ENCODE assay signal across 25 cellular contexts in the genomic region with DNA sequence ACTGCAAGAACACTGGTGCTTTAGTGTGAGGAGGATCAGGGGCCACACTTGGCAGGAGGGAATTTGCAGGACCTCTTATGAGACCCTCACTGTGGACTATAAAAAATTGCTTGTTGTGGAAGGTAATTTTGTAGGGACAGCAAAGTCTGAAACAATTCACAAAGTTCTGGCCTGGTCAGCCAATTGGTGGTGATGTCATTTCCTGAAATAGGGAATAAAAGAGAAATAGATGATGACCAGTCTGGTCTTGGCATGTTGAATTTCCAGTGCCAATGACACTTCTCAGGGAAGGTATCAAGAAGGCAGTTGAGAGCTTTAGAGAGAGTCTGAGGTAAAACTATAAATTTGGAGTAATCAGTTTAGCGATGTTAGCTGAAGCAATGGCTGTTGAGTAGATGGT.
"Had no signal": no experiment of that assay in that cellular context is flagged by ENCODE, and none has a peak within 500 bp of the region (broad histone marks: within the 10 kb centered on the region; RNA-seq: fewer than 3 reads in every experiment).

No MANE protein-coding gene starts in this region.

- H3K36me3 Mint-ChIP-seq: activated CD8-positive, alpha-beta memory T cell treated with anti-CD3 and anti-CD28 coated beads, Interleukin-2, amount 10 ng/mL, durations not matched to agents 7 days and 5 days; activated naive CD4-positive, alpha-beta T cell treated with anti-CD3 and anti-CD28 coated beads, Interleukin-2, amount 10 ng/mL, durations not matched to agents 7 days and 5 days; immature natural killer cell; naive thymus-derived CD8-positive, alpha-beta T cell had no signal

- H3K27ac Mint-ChIP-seq: activated CD4-positive, alpha-beta T cell treated with anti-CD3 and anti-CD28 coated beads, Interleukin-2, amount 10 ng/mL, durations not matched to agents 7 days and 5 days; activated CD8-positive, alpha-beta memory T cell treated with anti-CD3 and anti-CD28 coated beads, Interleukin-2, amount 10 ng/mL, durations not matched to agents 7 days and 5 days; activated CD8-positive, alpha-beta T cell treated with anti-CD3 and anti-CD28 coated beads for 36 hours; activated naive CD4-positive, alpha-beta T cell treated with anti-CD3 and anti-CD28 coated beads, Interleukin-2, amount 10 ng/mL, durations not matched to agents 7 days and 5 days; immature natural killer cell; progenitor cell of endocrine pancreas had no signal

- H3K4me3 Mint-ChIP-seq: activated CD4-positive, alpha-beta T cell treated with anti-CD3 and anti-CD28 coated beads, Interleukin-2, amount 10 ng/mL, durations not matched to agents 7 days and 5 days; activated CD8-positive, alpha-beta memory T cell treated with anti-CD3 and anti-CD28 coated beads, Interleukin-2, amount 10 ng/mL, durations not matched to agents 7 days and 5 days; activated CD8-positive, alpha-beta T cell treated with anti-CD3 and anti-CD28 coated beads for 36 hours; activated naive CD4-positive, alpha-beta T cell treated with anti-CD3 and anti-CD28 coated beads, Interleukin-2, amount 10 ng/mL, durations not matched to agents 7 days and 5 days; immature natural killer cell; naive thymus-derived CD8-positive, alpha-beta T cell had no signal

- H3K9me3 Mint-ChIP-seq: immature natural killer cell had no signal

- H3K36me3 ChIP-seq: left lung, spleen, thoracic aorta, upper lobe of left lung, WERI-Rb-1 had no signal

- H2AFZ ChIP-seq: hepatocyte had no signal

- H3K4me1 Mint-ChIP-seq: activated CD4-positive, alpha-beta T cell treated with anti-CD3 and anti-CD28 coated beads, Interleukin-2, amount 10 ng/mL, durations not matched to agents 7 days and 5 days; activated CD8-positive, alpha-beta memory T cell treated with anti-CD3 and anti-CD28 coated beads, Interleukin-2, amount 10 ng/mL, durations not matched to agents 7 days and 5 days; activated naive CD4-positive, alpha-beta T cell treated with anti-CD3 and anti-CD28 coated beads, Interleukin-2, amount 10 ng/mL, durations not matched to agents 7 days and 5 days; immature natural killer cell; naive thymus-derived CD8-positive, alpha-beta T cell had no signal

- H3K4me3 ChIP-seq: hepatocyte, left lung, lung, spleen, thoracic aorta, upper lobe of left lung had no signal

- H3K4me1 ChIP-seq: left lung, spleen, upper lobe of left lung had no signal

- H3K9me3 ChIP-seq: thoracic aorta, upper lobe of left lung had no signal

- ATAC-seq: activated CD8-positive, alpha-beta memory T cell treated with anti-CD3 and anti-CD28 coated beads, Interleukin-2, amount 10 ng/mL, durations not matched to agents 7 days and 5 days; activated CD8-positive, alpha-beta T cell treated with anti-CD3 and anti-CD28 coated beads for 36 hours; left lung; naive thymus-derived CD8-positive, alpha-beta T cell had no signal

- H3K27ac ChIP-seq: hepatocyte, left lung, spleen, thoracic aorta, upper lobe of left lung, WERI-Rb-1 had no signal

- H3K4me2 ChIP-seq: hepatocyte had no signal

- H3K79me2 ChIP-seq: hepatocyte had no signal

- FAIRE-seq: endometrium, frontal cortex had no signal

- DNase-seq: activated CD4-positive, alpha-beta T cell treated with anti-CD3 and anti-CD28 coated beads, Interleukin-2, amount 10 ng/mL, durations not matched to agents 7 days and 5 days; activated CD4-positive, CD25-positive, alpha-beta regulatory T cell treated with anti-CD3 and anti-CD28 coated beads, Interleukin-2, amount 50 U/mL, for 72 hours; activated CD8-positive, alpha-beta memory T cell treated with anti-CD3 and anti-CD28 coated beads, Interleukin-2, amount 10 ng/mL, durations not matched to agents 7 days and 5 days; activated CD8-positive, alpha-beta T cell treated with anti-CD3 and anti-CD28 coated beads for 36 hours; activated effector memory CD4-positive, alpha-beta T cell treated with anti-CD3 and anti-CD28 coated beads, Interleukin-2, amount 50 U/mL, for 16 hours; activated naive CD4-positive, alpha-beta T cell treated with anti-CD3 and anti-CD28 coated beads, Interleukin-2, amount 10 ng/mL, durations not matched to agents 7 days and 5 days; activated T-cell treated with anti-CD3 and anti-CD28 coated beads for 4 hours; amygdala; erythroblast; glutamatergic neuron; immature natural killer cell; left lung; naive thymus-derived CD8-positive, alpha-beta T cell; retina; spleen; stimulated activated CD4-positive, alpha-beta T cell treated with anti-CD3 and anti-CD28 coated beads, Interleukin-4, amount 100 ng/mL, for 1 hour; stimulated activated naive CD4-positive, alpha-beta T cell treated with Interleukin-2 at 50 U/mL for 16 hours; upper lobe of left lung; WERI-Rb-1 had no signal

- H3K27me3 ChIP-seq: hepatocyte, left lung, upper lobe of left lung had no signal

- H3K27me3 Mint-ChIP-seq: activated CD4-positive, alpha-beta T cell treated with anti-CD3 and anti-CD28 coated beads, Interleukin-2, amount 10 ng/mL, durations not matched to agents 7 days and 5 days; activated CD8-positive, alpha-beta T cell treated with anti-CD3 and anti-CD28 coated beads for 36 hours; activated naive CD4-positive, alpha-beta T cell treated with anti-CD3 and anti-CD28 coated beads, Interleukin-2, amount 10 ng/mL, durations not matched to agents 7 days and 5 days; naive thymus-derived CD8-positive, alpha-beta T cell; progenitor cell of endocrine pancreas had no signal
